In the genomic region with DNA sequence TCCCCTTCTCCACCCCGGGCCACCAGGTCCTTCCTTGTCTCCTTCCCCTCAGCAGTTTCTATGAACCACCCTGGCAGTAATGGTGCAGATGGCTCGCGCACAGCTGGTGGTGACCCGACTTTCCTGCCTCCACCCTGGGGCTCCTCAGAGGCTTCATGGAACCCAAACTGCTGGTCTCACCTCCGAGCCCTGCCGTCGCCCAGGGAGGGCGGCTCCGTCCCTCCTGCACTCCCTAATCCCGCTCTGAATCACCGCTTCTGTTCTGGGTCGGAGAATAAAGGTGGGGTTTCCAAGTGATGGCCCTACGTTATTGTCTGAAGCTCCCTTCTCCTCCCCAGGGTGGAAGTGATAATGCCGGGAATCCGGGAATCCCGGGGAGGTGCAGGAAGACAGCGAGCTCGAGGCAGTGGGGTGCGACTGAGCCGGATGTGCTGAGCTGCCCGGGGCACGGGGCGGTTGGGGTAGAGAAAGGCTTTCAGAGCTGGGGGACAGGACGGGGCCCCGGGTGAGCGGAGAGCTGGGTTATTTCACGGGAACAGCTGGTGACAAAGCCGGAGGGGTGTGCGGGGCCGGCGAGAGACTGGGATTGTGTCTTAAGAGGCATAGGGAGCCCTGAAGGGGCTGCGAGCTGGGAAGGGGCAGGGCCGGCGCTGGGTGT, we compare ENCODE assay signal across 9 cellular contexts.
DNase-seq lines count a peak whose midpoint lies in the region; ATAC-seq and FAIRE-seq lines count a peak whose summit lies in the region.
"Had no signal": no experiment of that assay in that cellular context is flagged by ENCODE, and none has a peak within 500 bp of the region (broad histone marks: within the 10 kb centered on the region; RNA-seq: fewer than 3 reads in every experiment).

No MANE protein-coding gene starts in this region.

- ATAC-seq in stimulated activated effector memory CD8-positive, alpha-beta T cell treated with anti-CD3 and anti-CD28 coated beads, Interleukin-12 subunit alpha, Interleukin-12 subunit beta, amount 100 ng/mL, for 72 hours = peak; percentile 57

- DNase-seq in NCI-H1417 (lab: John Stamatoyannopoulos, UW) (peak in 2 of 3 experiments; percentile 36 to 58), NCI-H1417 treated with DMSO at 0.1 percent for 48 hours (lab: John Stamatoyannopoulos, UW) (no peak), islet precursor cell (peak; percentile 73), amygdala (lab: John Stamatoyannopoulos, UW) (no peak), NCI-H1930 (lab: John Stamatoyannopoulos, UW) (no peak), GM19239 (ENCODE audit: insufficient read length, low spot score) (no peak)
- DNase-seq in stimulated activated effector memory CD8-positive, alpha-beta T cell treated with anti-CD3 and anti-CD28 coated beads, Interleukin-12 subunit alpha, Interleukin-12 subunit beta, amount 100 ng/mL, for 72 hours (ENCODE audit: low spot score in 2 of 2) = no peak

- FAIRE-seq in GM19239 (lab: Jason Lieb, UNC) = no peak
- FAIRE-seq: A204.1 had no signal

- peaks cover 7% of the 10 kb centered on the region for H3K4me1 Mint-ChIP-seq in activated naive CD8-positive, alpha-beta T cell (ENCODE audit: low read depth)
- peaks cover 10% of the 10 kb centered on the region for H3K4me1 Mint-ChIP-seq in stimulated activated effector memory CD8-positive, alpha-beta T cell treated with anti-CD3 and anti-CD28 coated beads, Interleukin-12 subunit alpha, Interleukin-12 subunit beta, amount 100 ng/mL, for 72 hours

- H3K36me3 Mint-ChIP-seq in activated naive CD8-positive, alpha-beta T cell = peaks cover 2% of the 10 kb centered on the region
- H3K36me3 Mint-ChIP-seq in stimulated activated effector memory CD8-positive, alpha-beta T cell treated with anti-CD3 and anti-CD28 coated beads, Interleukin-12 subunit alpha, Interleukin-12 subunit beta, amount 100 ng/mL, for 72 hours = no peaks in the 10 kb centered on the region

- no peaks in the 10 kb centered on the region for H3K9me3 Mint-ChIP-seq in activated naive CD8-positive, alpha-beta T cell (ENCODE audit: low read depth)
- no peaks in the 10 kb centered on the region for H3K9me3 Mint-ChIP-seq in stimulated activated effector memory CD8-positive, alpha-beta T cell treated with anti-CD3 and anti-CD28 coated beads, Interleukin-12 subunit alpha, Interleukin-12 subunit beta, amount 100 ng/mL, for 72 hours

- no peak overlapping the region for H3K27ac Mint-ChIP-seq in activated naive CD8-positive, alpha-beta T cell
- peak overlapping the region; percentile 45 for H3K27ac Mint-ChIP-seq in stimulated activated effector memory CD8-positive, alpha-beta T cell treated with anti-CD3 and anti-CD28 coated beads, Interleukin-12 subunit alpha, Interleukin-12 subunit beta, amount 100 ng/mL, for 72 hours

- peaks cover 3% of the 10 kb centered on the region for H3K27me3 Mint-ChIP-seq in activated naive CD8-positive, alpha-beta T cell

- peak overlapping the region; percentile 75 for H3K4me3 Mint-ChIP-seq in activated naive CD8-positive, alpha-beta T cell
- H3K4me3 Mint-ChIP-seq in stimulated activated effector memory CD8-positive, alpha-beta T cell treated with anti-CD3 and anti-CD28 coated beads, Interleukin-12 subunit alpha, Interleukin-12 subunit beta, amount 100 ng/mL, for 72 hours = peak overlapping the region; percentile 48

Comparison
In these comparisons a context has a peak if more than half of its experiments do, and no peak if none do; other contexts are left out.
1. DNase-seq: peak in NCI-H1417 (2 of 3) and islet precursor cell (single experiment); none in NCI-H1417 treated with DMSO at 0.1 percent for 48 hours (single experiment), stimulated activated effector memory CD8-positive, alpha-beta T cell treated with anti-CD3 and anti-CD28 coated beads, Interleukin-12 subunit alpha, Interleukin-12 subunit beta, amount 100 ng/mL, for 72 hours (0 of 2), amygdala (0 of 56), NCI-H1930 (0 of 2) and GM19239 (single experiment).